In genomic region chr1:7482077-7482476, GRCh38 we compare ENCODE assay signal across 19 cellular contexts.
DNase-seq lines count a peak whose midpoint lies in the region; ATAC-seq, FAIRE-seq and TF ChIP-seq lines count a peak whose summit lies in the region.
"Had no signal": no experiment of that assay in that cellular context is flagged by ENCODE, and none has a peak within 500 bp of the region (broad histone marks: within the 10 kb centered on the region; RNA-seq: fewer than 3 reads in every experiment).

No MANE protein-coding gene starts in this region.

- H3K23ac ChIP-seq in H1 (ENCODE audit: insufficient read length): no peak overlapping the region

- no peaks in the 10 kb centered on the region for H3K4me1 Mint-ChIP-seq in activated CD4-positive, alpha-beta T cell treated with anti-CD3 and anti-CD28 coated beads for 36 hours
- H3K4me1 Mint-ChIP-seq: CD14-positive monocyte; CD4-positive, alpha-beta memory T cell had no signal

- H3K9me3 Mint-ChIP-seq in activated CD4-positive, alpha-beta T cell treated with anti-CD3 and anti-CD28 coated beads for 36 hours (ENCODE audit: low read depth): no peaks in the 10 kb centered on the region
- H3K9me3 Mint-ChIP-seq: CD14-positive monocyte; CD4-positive, alpha-beta memory T cell; H9 had no signal

- H3K36me3 Mint-ChIP-seq in activated CD4-positive, alpha-beta T cell treated with anti-CD3 and anti-CD28 coated beads for 36 hours (ENCODE audit: low read depth): no peaks in the 10 kb centered on the region
- H3K36me3 Mint-ChIP-seq: CD14-positive monocyte; CD4-positive, alpha-beta memory T cell had no signal

- no peak overlapping the region for H3K4me3 Mint-ChIP-seq in activated CD4-positive, alpha-beta T cell treated with anti-CD3 and anti-CD28 coated beads for 36 hours
- H3K4me3 Mint-ChIP-seq: CD14-positive monocyte; CD4-positive, alpha-beta memory T cell; H9 had no signal

- H3K36me3 ChIP-seq in left ventricle myocardium inferior (no peaks in the 10 kb centered on the region), H1 (ENCODE audit: control insufficient read depth in 2 of 4, insufficient read depth in 4 of 4, low read length in 3 of 4) (no peaks in the 10 kb centered on the region)
- H3K36me3 ChIP-seq: BLaER1 had no signal

- H3K18ac ChIP-seq in H1 (ENCODE audit: extremely low read depth, low read length): no peak overlapping the region

- H3K14ac ChIP-seq in H1 (ENCODE audit: insufficient read length): no peak overlapping the region

- intact Hi-C loops in Right ventricle myocardium inferior (cut with DNase I): no loop called here
- intact Hi-C loops in left ventricle myocardium inferior (cut with micrococcal nuclease): no loop called here
- intact Hi-C loops in right cardiac atrium (cut with DNase I): no loop called here
- intact Hi-C loops in activated CD4-positive, alpha-beta T cell treated with anti-CD3 and anti-CD28 coated beads for 36 hours (cut with DNase I, micrococcal nuclease): no loop called here

- TF ChIP-seq POLR2A in H1 (IDR thresholded peaks at IDR 0.05; ENCODE audit: control extremely low read depth in 1 of 2, low read depth in 2 of 2, low read length in 2 of 2): no peak

- no peak overlapping the region for H4K8ac ChIP-seq in H1 (ENCODE audit: extremely low read depth, insufficient read depth, low read length)

- no peak overlapping the region for H2BK20ac ChIP-seq in H1 (ENCODE audit: low read length)

- no peak overlapping the region for H4K5ac ChIP-seq in H1 (ENCODE audit: insufficient read length, low read depth, low read length)

- H3K4me3 ChIP-seq in left ventricle myocardium inferior (no peak overlapping the region), H1 (ENCODE audit: extremely low read depth in 1 of 4, insufficient read depth in 2 of 4, low read depth in 3 of 4, low read length in 4 of 4) (no peak overlapping the region), right cardiac atrium (ENCODE audit: low read length) (no peak overlapping the region)
- H3K4me3 ChIP-seq: BLaER1 had no signal

- no peak overlapping the region for H3K4me2 ChIP-seq in H1 (ENCODE audit: insufficient read depth in 1 of 2, low read depth in 2 of 2, low read length in 2 of 2)
- H3K4me2 ChIP-seq: BLaER1 had no signal

- no peak overlapping the region; a peak in 2 of 7 replicates for H3K9ac ChIP-seq in H1 (replicated peaks in 1 of 4; ENCODE audit: extremely low read depth in 1 of 4, low read depth in 3 of 4, low read length in 3 of 4)
- H3K9ac ChIP-seq: BLaER1 had no signal

- H4K20me1 ChIP-seq in H1 (replicated peaks in 1 of 2; ENCODE audit: control insufficient read depth in 1 of 2, insufficient read depth in 2 of 2, low read length in 2 of 2): peaks cover 0 to 5% of the 10 kb centered on the region in 2 experiments
- H4K20me1 ChIP-seq: BLaER1 had no signal

- no peak overlapping the region for H2BK15ac ChIP-seq in H1 (ENCODE audit: low read length)

- H3K27me3 ChIP-seq in left ventricle myocardium inferior (ENCODE audit: low read depth) (no peaks in the 10 kb centered on the region), H1 (replicated peaks in 1 of 4; ENCODE audit: control insufficient read depth in 3 of 4, extremely low read depth in 1 of 4, insufficient read depth in 3 of 4, low read length in 3 of 4) (no peaks in the 10 kb centered on the region), right cardiac atrium (ENCODE audit: control insufficient read depth, insufficient read depth) (no peaks in the 10 kb centered on the region)
- H3K27me3 ChIP-seq: BLaER1 had no signal

- no peak overlapping the region for H3K4ac ChIP-seq in H1 (replicated peaks; ENCODE audit: insufficient read length, low read depth, low read length)

- TF ChIP-seq EP300 in H1 (IDR thresholded peaks at IDR 0.05; ENCODE audit: borderline replicate concordance in 1 of 2, low read depth in 2 of 2, low read length in 2 of 2): no peak

- H2AK5ac ChIP-seq in H1 (ENCODE audit: low read depth, low read length): peak overlapping the region; percentile 24; the same call in 1 of the 2 replicates

- WGBS in H1 (ENCODE audit: extremely low coverage in 1 of 2, insufficient coverage in 1 of 2, insufficient read length in 1 of 2, insufficient replicate concordance in 2 of 2, low coverage in 1 of 2, low lambda C conversion rate in 2 of 2, missing lambda C conversion rate in 1 of 2), 2 experiments: 95% methylated on average over 6 of the region's 6 CpGs; no CpG with 5 or more reads in 1 of the 2 experiments
- WGBS in right cardiac atrium: 72% methylated on average over 6 of the region's 6 CpGs

- no peak overlapping the region for H2BK5ac ChIP-seq in H1 (ENCODE audit: low read depth, low read length)

- no peak overlapping the region for H2AFZ ChIP-seq in H1 (ENCODE audit: low read length)

- H3K23me2 ChIP-seq in H1 (ENCODE audit: low read depth, low read length): peaks cover 6% of the 10 kb centered on the region; the same call in 1 of the 2 replicates

- TF ChIP-seq CTCF in left ventricle myocardium inferior (IDR thresholded peaks at IDR 0.05; ENCODE audit: borderline replicate concordance) (no peak), H1 (IDR thresholded peaks at IDR 0.05; ENCODE audit: control extremely low read depth in 1 of 3, insufficient read depth in 1 of 3, low read depth in 1 of 3, low read length in 3 of 3) (no peak)

- ATAC-seq in Right ventricle myocardium inferior (peak; percentile 54), right cardiac atrium (peak; percentile 21 to 58)
- no peak for ATAC-seq in activated CD4-positive, alpha-beta T cell treated with anti-CD3 and anti-CD28 coated beads for 36 hours

- FAIRE-seq in H1 (lab: Jason Lieb, UNC): no peak
- FAIRE-seq: GM12892, GM18507, HTR-8/SVneo had no signal

- peaks cover 2% of the 10 kb centered on the region for H3K27me3 Mint-ChIP-seq in activated CD4-positive, alpha-beta T cell treated with anti-CD3 and anti-CD28 coated beads for 36 hours

- H3K27ac Mint-ChIP-seq in activated CD4-positive, alpha-beta T cell treated with anti-CD3 and anti-CD28 coated beads for 36 hours: no peak overlapping the region
- H3K27ac Mint-ChIP-seq: CD14-positive monocyte; CD4-positive, alpha-beta memory T cell; H9 had no signal

- DNase-seq in Right ventricle myocardium inferior (ENCODE audit: missing footprints): no peak
- DNase-seq in left ventricle myocardium inferior: no peak
- no peak for DNase-seq in H1 (ENCODE audit: low read depth in 1 of 2, low spot score in 2 of 2)
- DNase-seq in right cardiac atrium: peak in 2 of 3 donors; percentile 47 to 53
- no peak for DNase-seq in activated CD8-positive, alpha-beta memory T cell treated with anti-CD3 and anti-CD28 coated beads for 24 hours
- no peak for DNase-seq in KBM-7
- DNase-seq in activated CD4-positive, alpha-beta T cell treated with anti-CD3 and anti-CD28 coated beads for 36 hours: no peak
- DNase-seq: 8988T; CD4-positive, alpha-beta memory T cell; DMS153; DMS79; GDM1; GOT3; H9 had no signal

- H3K4me1 ChIP-seq in left ventricle myocardium inferior (peaks cover 29% of the 10 kb centered on the region), H1 (replicated peaks in 1 of 4; ENCODE audit: control insufficient read depth in 3 of 4, insufficient read depth in 4 of 4, low read length in 3 of 4) (peaks cover 0 to 4% (median 0%) of the 10 kb centered on the region in 4 experiments; a peak in 2 of 7 replicates), right cardiac atrium (ENCODE audit: control insufficient read depth, insufficient read depth, low read length) (peaks cover 6% of the 10 kb centered on the region)

- H4K91ac ChIP-seq in H1 (replicated peaks; ENCODE audit: insufficient read length, low read length): no peak overlapping the region

- in situ Hi-C loops in KBM-7 (cut with MboI; ENCODE audit: low pct_unique_long_range_greater_than_20kb, low sequenced_read_pairs): no loop called here

- H3K79me2 ChIP-seq in H1 (ENCODE audit: control insufficient read depth in 1 of 2, insufficient read depth in 2 of 2, low read length in 2 of 2): no peaks in the 10 kb centered on the region

- H3K9me3 ChIP-seq in left ventricle myocardium inferior (replicated peaks): no peaks in the 10 kb centered on the region
- no peaks in the 10 kb centered on the region for H3K9me3 ChIP-seq in H1 (ENCODE audit: insufficient read depth in 2 of 2, low read depth in 1 of 2, low read length in 1 of 2)
- no peaks in the 10 kb centered on the region for H3K9me3 ChIP-seq in right cardiac atrium (ENCODE audit: control insufficient read depth, low read length)
- H3K9me3 ChIP-seq: BLaER1 had no signal

- no peaks in the 10 kb centered on the region for H3K79me1 ChIP-seq in H1 (ENCODE audit: low read depth, low read length)

- no peak overlapping the region for H3K27ac ChIP-seq in left ventricle myocardium inferior (replicated peaks)
- H3K27ac ChIP-seq in H1 (ENCODE audit: low read depth, low read length): no peak overlapping the region
- H3K27ac ChIP-seq in right cardiac atrium (ENCODE audit: low read length): peak overlapping the region; percentile 66
- H3K27ac ChIP-seq: BLaER1 had no signal

- no peak overlapping the region for H3K56ac ChIP-seq in H1 (replicated peaks; ENCODE audit: insufficient read length, low read depth, low read length)

- no peak overlapping the region for H2BK12ac ChIP-seq in H1 (ENCODE audit: low read depth, low read length)

- no peak overlapping the region for H2BK120ac ChIP-seq in H1 (replicated peaks; ENCODE audit: low read depth, low read length)

- POLR2A ChIA-PET in H1 (lab: Charles Lee; ENCODE audit: partially characterized antibody): interaction anchor here (0.6 kb wide), 1 partner anchor 760 kb away, joined by 3 read pairs; no protein-coding TSS in a partner anchor
- POLR2A ChIA-PET in activated CD4-positive, alpha-beta T cell treated with anti-CD3 and anti-CD28 coated beads for 36 hours (lab: Charles Lee): no interaction called here

- CTCF ChIA-PET in H1 (lab: Charles Lee; ENCODE audit: partially characterized antibody): interaction anchor here (1.1 to 9.2 kb wide), 2 partner anchors 7 to 257 kb away, joined by 3 to 78 read pairs; no protein-coding TSS in a partner anchor
- CTCF ChIA-PET in activated CD4-positive, alpha-beta T cell treated with anti-CD3 and anti-CD28 coated beads for 36 hours (lab: Charles Lee): no interaction called here

- no peak for TF ChIP-seq RAD21 in H1 (IDR thresholded peaks at IDR 0.05 in 1 of 2, conservative IDR thresholded peaks at IDR 0.05 in 1 of 2; ENCODE audit: low read depth in 2 of 2, low read length in 2 of 2)

TF ChIP-seq in H1, 55 proteins besides CTCF, POLR2A, EP300 and RAD21 (continues in another document):
- TF ChIP-seq ASH2L (IDR thresholded peaks at IDR 0.05; ENCODE audit: low read length) (no peak), YY1 (IDR thresholded peaks at IDR 0.05; ENCODE audit: low read depth, low read length) (no peak)

Comparison
In these comparisons a context has a peak if more than half of its experiments do, and no peak if none do; other contexts are left out.
1. DNase-seq: peak in right cardiac atrium (2 of 3); none in Right ventricle myocardium inferior (single experiment), left ventricle myocardium inferior (single experiment), H1 (0 of 2), activated CD8-positive, alpha-beta memory T cell treated with anti-CD3 and anti-CD28 coated beads for 24 hours (single experiment), KBM-7 (single experiment) and activated CD4-positive, alpha-beta T cell treated with anti-CD3 and anti-CD28 coated beads for 36 hours (single experiment).